1 cellular context compared by ENCODE assay signal in genomic region chr19:40420766-40421467, GRCh38.
A peak's percentile ranks its signal among the peaks of the same experiment; 100 is the strongest.
TF ChIP-seq lines count a peak whose summit lies in the region.

No MANE protein-coding gene starts in this region.

TF ChIP-seq in HepG2, 621 proteins besides CTCF, POLR2A, EP300 and RAD21 (continued from another document and continues in another):
- TF ChIP-seq ZNF142 (CRISPR knock-in tag; IDR thresholded peaks at IDR 0.05) (no peak), SRY (CRISPR knock-in tag; IDR thresholded peaks at IDR 0.05) (no peak), ZNF207 (IDR thresholded peaks at IDR 0.05; ENCODE audit: borderline replicate concordance) (no peak), ZNF777 (CRISPR knock-in tag; IDR thresholded peaks at IDR 0.05) (peak; percentile 94), ZNF33A (CRISPR knock-in tag; IDR thresholded peaks at IDR 0.05; ENCODE audit: borderline replicate concordance) (no peak), ZNF614 (CRISPR knock-in tag; IDR thresholded peaks at IDR 0.05; ENCODE audit: borderline replicate concordance) (peak; percentile 15; the same call in 1 of the 2 replicates), GPBP1L1 (CRISPR knock-in tag; IDR thresholded peaks at IDR 0.05) (no peak), CCAR2 (optimal IDR thresholded peaks at IDR 0.05; ENCODE audit: low read depth, low read length) (no peak), RBM39 (IDR thresholded peaks at IDR 0.05; ENCODE audit: low read depth, low read length, poor library complexity, severe bottlenecking) (peak; percentile 23), KAT8 (CRISPR knock-in tag; IDR thresholded peaks at IDR 0.05) (peak; percentile 83), GATAD1 (CRISPR knock-in tag; IDR thresholded peaks at IDR 0.05) (peak; percentile 63), ATF1 (CRISPR knock-in tag; IDR thresholded peaks at IDR 0.05) (no peak), GMEB1 (CRISPR knock-in tag; IDR thresholded peaks at IDR 0.05; ENCODE audit: borderline replicate concordance) (peak; percentile 83), MBNL3 (CRISPR knock-in tag; conservative IDR thresholded peaks at IDR 0.05) (no peak), SP2 (CRISPR knock-in tag; IDR thresholded peaks at IDR 0.05) (no peak), ATF5 (CRISPR knock-in tag; IDR thresholded peaks at IDR 0.05; ENCODE audit: low read depth) (no peak), PLRG1 (conservative IDR thresholded peaks at IDR 0.05) (no peak), KDM1A (CRISPR knock-in tag; IDR thresholded peaks at IDR 0.05) (no peak), TFDP1 (CRISPR knock-in tag; IDR thresholded peaks at IDR 0.05; ENCODE audit: borderline replicate concordance) (peak; percentile 35; the same call in 1 of the 2 replicates), MIER2 (CRISPR knock-in tag; IDR thresholded peaks at IDR 0.05) (peak; percentile 33; the same call in 1 of the 2 replicates), POLR2G (IDR thresholded peaks at IDR 0.05; ENCODE audit: low read depth, low read length) (peak; percentile 84), PREB (CRISPR knock-in tag; IDR thresholded peaks at IDR 0.05) (no peak), PTBP1 (IDR thresholded peaks at IDR 0.05; ENCODE audit: low read depth, low read length, poor library complexity, severe bottlenecking) (no peak), ATRX (CRISPR knock-in tag; IDR thresholded peaks at IDR 0.05; ENCODE audit: borderline replicate concordance) (no peak), ZNF296 (CRISPR knock-in tag; conservative IDR thresholded peaks at IDR 0.05) (no peak; the same call in 1 of the 2 replicates), ARID2 (CRISPR knock-in tag; IDR thresholded peaks at IDR 0.05; ENCODE audit: borderline replicate concordance) (peak; percentile 63; the same call in 1 of the 2 replicates), RBAK (CRISPR knock-in tag; IDR thresholded peaks at IDR 0.05) (no peak), SPEN (CRISPR knock-in tag; IDR thresholded peaks at IDR 0.05; ENCODE audit: low read depth) (peak; percentile 84), TCF7L2 (IDR thresholded peaks at IDR 0.05; ENCODE audit: low read depth, low read length) (no peak), SRSF1 (optimal IDR thresholded peaks at IDR 0.05; ENCODE audit: low read depth, low read length) (peak; percentile 86), NKX3-1 (CRISPR knock-in tag; IDR thresholded peaks at IDR 0.05) (0 out of 2 replicates have a peak, but pooled peaks have one; percentile 60), ZNF556 (CRISPR knock-in tag; IDR thresholded peaks at IDR 0.05; ENCODE audit: borderline replicate concordance) (peak; percentile 45; the same call in 1 of the 2 replicates), ZNF124 (CRISPR knock-in tag; IDR thresholded peaks at IDR 0.05) (peak; percentile 47; the same call in 1 of the 2 replicates), ETS1 (CRISPR knock-in tag; IDR thresholded peaks at IDR 0.05) (peak; percentile 61; the same call in 1 of the 2 replicates), ZNF703 (CRISPR knock-in tag; IDR thresholded peaks at IDR 0.05; ENCODE audit: borderline replicate concordance) (no peak; the same call in 1 of the 2 replicates), ZNF205 (CRISPR knock-in tag; IDR thresholded peaks at IDR 0.05) (no peak; the same call in 1 of the 2 replicates), HOXA7 (CRISPR knock-in tag; IDR thresholded peaks at IDR 0.05) (no peak), ESRRA (CRISPR knock-in tag; IDR thresholded peaks at IDR 0.05; ENCODE audit: low read depth) (0 out of 2 replicates have a peak, but pooled peaks have one; percentile 52), TEF (CRISPR knock-in tag; IDR thresholded peaks at IDR 0.05) (no peak), SRSF9 (IDR thresholded peaks at IDR 0.05; ENCODE audit: borderline replicate concordance, insufficient read depth, low read depth, low read length, poor library complexity, severe bottlenecking) (no peak), SNRNP70 (IDR thresholded peaks at IDR 0.05; ENCODE audit: low read depth, low read length) (no peak), ZNF607 (CRISPR knock-in tag; IDR thresholded peaks at IDR 0.05; ENCODE audit: borderline replicate concordance) (peak; percentile 67; the same call in 1 of the 2 replicates), TSC22D2 (CRISPR knock-in tag; IDR thresholded peaks at IDR 0.05; ENCODE audit: borderline replicate concordance) (0 out of 2 replicates have a peak, but pooled peaks have one; percentile 35), TRAFD1 (CRISPR knock-in tag; IDR thresholded peaks at IDR 0.05; ENCODE audit: borderline replicate concordance) (no peak; the same call in 1 of the 2 replicates), JUN (CRISPR knock-in tag; IDR thresholded peaks at IDR 0.05) (no peak), BORCS8-MEF2B (CRISPR knock-in tag; IDR thresholded peaks at IDR 0.05) (no peak; the same call in 1 of the 2 replicates), ZNF383 (CRISPR knock-in tag; IDR thresholded peaks at IDR 0.05; ENCODE audit: borderline replicate concordance) (no peak), NBN (conservative IDR thresholded peaks at IDR 0.05) (no peak), ZNF644 (CRISPR knock-in tag; IDR thresholded peaks at IDR 0.05; ENCODE audit: low read depth) (no peak), CERS6 (CRISPR knock-in tag; IDR thresholded peaks at IDR 0.05) (no peak), ZNF143 (CRISPR knock-in tag; IDR thresholded peaks at IDR 0.05) (peak; percentile 43; the same call in 1 of the 2 replicates), ZNF605 (CRISPR knock-in tag; IDR thresholded peaks at IDR 0.05) (peak; percentile 94), ZNF737 (CRISPR knock-in tag; IDR thresholded peaks at IDR 0.05; ENCODE audit: borderline replicate concordance) (no peak), ZNF282 (IDR thresholded peaks at IDR 0.05; ENCODE audit: partially characterized antibody) (no peak)
